17 cellular contexts compared by ENCODE assay signal in the genomic region with DNA sequence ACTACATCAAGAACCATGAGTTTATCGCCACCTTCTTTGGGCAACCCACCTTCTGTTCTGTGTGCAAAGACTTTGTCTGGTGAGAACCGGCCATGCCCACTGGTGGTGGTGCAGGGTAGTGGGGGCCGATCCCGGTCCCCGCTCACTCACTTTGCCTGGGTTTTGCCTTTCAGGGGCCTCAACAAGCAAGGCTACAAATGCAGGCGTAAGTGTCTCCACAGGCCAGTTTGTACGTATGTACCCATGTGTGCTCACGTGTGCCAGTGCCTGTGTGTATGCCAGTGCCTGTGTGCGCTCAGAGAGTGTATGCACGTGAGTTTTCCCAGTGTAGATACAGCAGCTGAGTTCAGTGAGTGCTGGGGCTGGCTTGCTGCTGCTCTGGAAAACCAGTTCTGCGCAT. TPM values are rescaled to one million over a fixed set of nuclear protein-coding genes. Genes with fewer than 3 reads are reported as not detected.
DNase-seq lines count a peak whose midpoint lies in the region; ATAC-seq, FAIRE-seq and TF ChIP-seq lines count a peak whose summit lies in the region.
"Had no signal": no experiment of that assay in that cellular context is flagged by ENCODE, and none has a peak within 500 bp of the region (broad histone marks: within the 10 kb centered on the region; RNA-seq: fewer than 3 reads in every experiment).

No MANE protein-coding gene starts in this region.

- no peaks in the 10 kb centered on the region for H3F3A ChIP-seq in OCI-LY1 (ENCODE audit: insufficient read depth, low read length)

- H2AFZ ChIP-seq in OCI-LY1 (ENCODE audit: low read length) = no peak overlapping the region

- H3K9me3 Mint-ChIP-seq in CD14-positive monocyte = no peaks in the 10 kb centered on the region
- H3K9me3 Mint-ChIP-seq: CD4-positive, alpha-beta T cell; H9 had no signal

- WGBS in spleen, 5 donors = 91 to 100% (median 96%) methylated on average over 8 to 11 of the region's 11 CpGs

- no peak overlapping the region for H3K4me2 ChIP-seq in OCI-LY1 (ENCODE audit: low read length)
- H3K4me2 ChIP-seq: A549, KMS-11 had no signal

- H3K4me1 ChIP-seq in OCI-LY1 (ENCODE audit: insufficient read depth, low read length, severe bottlenecking) = peaks cover 19% of the 10 kb centered on the region
- peaks cover 0 to 52% (median 40%) of the 10 kb centered on the region in 6 donors for H3K4me1 ChIP-seq in spleen
- H3K4me1 ChIP-seq: A549 had no signal

- H4K20me1 ChIP-seq in OCI-LY1 (ENCODE audit: insufficient read depth, low read length) = no peaks in the 10 kb centered on the region

- DNase-seq in CD14-positive monocyte (ENCODE audit: low spot score) = no peak
- DNase-seq in bronchial epithelial cell (ENCODE audit: low read depth) = no peak
- peak; percentile 56 for DNase-seq in spleen
- DNase-seq in putamen (ENCODE audit: low spot score) = no peak
- DNase-seq: CD4-positive, alpha-beta T cell; H9; NCI-H1048; NCI-H1436 treated with DMSO at 0.1 percent for 48 hours; NCI-H2081; NCI-H524; SHP77 treated with DMSO at 0.1 percent for 48 hours had no signal

- no peaks in the 10 kb centered on the region for H3K79me2 ChIP-seq in OCI-LY1 (ENCODE audit: insufficient read depth, low read length)

- peak overlapping the region; percentile 75 for H3K27ac ChIP-seq in OCI-LY1 (ENCODE audit: low read depth, low read length, poor library complexity, severe bottlenecking)
- H3K27ac ChIP-seq in spleen = peak overlapping the region in 2 of 8 donors; percentile 49 to 74
- H3K27ac ChIP-seq: A549, KMS-11 had no signal

- peaks cover 39% of the 10 kb centered on the region for H3K4me1 Mint-ChIP-seq in CD14-positive monocyte

- H3K36me3 ChIP-seq in OCI-LY1 (ENCODE audit: insufficient read depth, low read length) (no peaks in the 10 kb centered on the region), bronchial epithelial cell (ENCODE audit: control insufficient read depth, insufficient read depth, low read length) (peaks cover 45% of the 10 kb centered on the region), spleen (peaks cover 0 to 100% (median 81%) of the 10 kb centered on the region in 6 donors)

- peak overlapping the region in 6 of 7 donors; percentile 19 to 87 (median 72) for H3K27ac Mint-ChIP-seq in CD14-positive monocyte
- H3K27ac Mint-ChIP-seq: CD4-positive, alpha-beta T cell; H9 had no signal

- ATAC-seq in HG03097 (IDR thresholded peaks at IDR 0.05; ENCODE audit: low FRiP score, unreplicated experiment) (no peak), HG02970 (IDR thresholded peaks at IDR 0.05; ENCODE audit: low FRiP score, unreplicated experiment) (no peak)
- ATAC-seq: SK-N-SH treated with all-trans-retinoic acid at 6 μM for 48 hours had no signal

- peaks cover 81 to 97% of the 10 kb centered on the region in 2 donors for H3K36me3 Mint-ChIP-seq in CD14-positive monocyte

- intact Hi-C loops in CD14-positive monocyte (cut with micrococcal nuclease) = loop anchor here in 1 of 2 donors (5.0 kb wide), 1 partner anchor 49 kb away; a partner anchor contains a TSS
- intact Hi-C loops in spleen (cut with DNase I; ENCODE audit: low total_unique reads) = no loop called here

- no peak for TF ChIP-seq CTCF in CD14-positive monocyte (IDR thresholded peaks at IDR 0.05)
- TF ChIP-seq CTCF in OCI-LY1 (IDR thresholded peaks at IDR 0.05; ENCODE audit: low read length) = no peak
- no peak for TF ChIP-seq CTCF in bronchial epithelial cell (IDR thresholded peaks at IDR 0.05; ENCODE audit: insufficient read depth, low read length, severe bottlenecking)
- no peak for TF ChIP-seq CTCF in spleen (IDR thresholded peaks at IDR 0.05 in 8 of 11, conservative IDR thresholded peaks at IDR 0.05 in 3 of 11)

- H3K27me3 Mint-ChIP-seq in CD14-positive monocyte (ENCODE audit: low read depth in 3 of 3) = no peaks in the 10 kb centered on the region
- H3K27me3 Mint-ChIP-seq: CD4-positive, alpha-beta T cell had no signal

- H3K27me3 ChIP-seq in OCI-LY1 (ENCODE audit: insufficient read depth, low read length) = no peaks in the 10 kb centered on the region
- no peaks in the 10 kb centered on the region for H3K27me3 ChIP-seq in bronchial epithelial cell (ENCODE audit: control insufficient read depth, insufficient read depth, low read length)
- H3K27me3 ChIP-seq in spleen (replicated peaks in 1 of 7) = no peaks in the 10 kb centered on the region

- H3K9ac ChIP-seq in OCI-LY1 (ENCODE audit: low read length) = no peak overlapping the region
- H3K9ac ChIP-seq: KMS-11 had no signal

- no peaks in the 10 kb centered on the region for H3K9me2 ChIP-seq in OCI-LY1 (ENCODE audit: low read depth, low read length)

- FAIRE-seq in bronchial epithelial cell (lab: Jason Lieb, UNC) = peak; percentile 68
- FAIRE-seq: A549 had no signal

- H3K4me3 ChIP-seq in OCI-LY1 (ENCODE audit: low read depth, low read length, poor library complexity, severe bottlenecking) = no peak overlapping the region
- no peak overlapping the region for H3K4me3 ChIP-seq in bronchial epithelial cell (ENCODE audit: low read depth, low read length)
- no peak overlapping the region for H3K4me3 ChIP-seq in spleen
- H3K4me3 ChIP-seq: A549 had no signal

- H3K4me3 Mint-ChIP-seq in CD14-positive monocyte = no peak overlapping the region
- H3K4me3 Mint-ChIP-seq: CD4-positive, alpha-beta T cell; H9 had no signal

- no peaks in the 10 kb centered on the region for H3K9me3 ChIP-seq in OCI-LY1 (ENCODE audit: low read length)
- H3K9me3 ChIP-seq in spleen = no peaks in the 10 kb centered on the region
- H3K9me3 ChIP-seq: A549 had no signal

- TF ChIP-seq POLR2A in spleen (IDR thresholded peaks at IDR 0.05) = no peak

RNA-seq across cellular contexts. Expression of a gene that starts 20.5 kb away (rescaled TPM):
- polyA plus RNA-seq in CD14-positive monocyte (100 to 1,000 TPM; 123 to 158 TPM), spleen (10 to 100 TPM; 22.2 to 50.0 (median 31.9) TPM)
- total RNA-seq in bronchial epithelial cell (3.9 and 5.5 TPM in 2 replicates), spleen (100 to 1,000 TPM in 1 of 7 donors, 10 to 100 TPM in 6; 42.7 to 100 (median 59.6) TPM)

RNA-seq across cellular contexts. Expression of a gene that starts 51.3 kb away (rescaled TPM):
- polyA plus RNA-seq in CD14-positive monocyte (10 to 100 TPM; 25.6 to 34.9 TPM), spleen (1 to 10 TPM; 6.0 to 8.9 (median 8.1) TPM)
- total RNA-seq in bronchial epithelial cell (11.4 and 15.5 TPM in 2 replicates), spleen (10 to 100 TPM; 12.1 to 25.6 (median 17.8) TPM)
